Comparison of ENCODE assay signal across 8 cellular contexts in the genomic region with DNA sequence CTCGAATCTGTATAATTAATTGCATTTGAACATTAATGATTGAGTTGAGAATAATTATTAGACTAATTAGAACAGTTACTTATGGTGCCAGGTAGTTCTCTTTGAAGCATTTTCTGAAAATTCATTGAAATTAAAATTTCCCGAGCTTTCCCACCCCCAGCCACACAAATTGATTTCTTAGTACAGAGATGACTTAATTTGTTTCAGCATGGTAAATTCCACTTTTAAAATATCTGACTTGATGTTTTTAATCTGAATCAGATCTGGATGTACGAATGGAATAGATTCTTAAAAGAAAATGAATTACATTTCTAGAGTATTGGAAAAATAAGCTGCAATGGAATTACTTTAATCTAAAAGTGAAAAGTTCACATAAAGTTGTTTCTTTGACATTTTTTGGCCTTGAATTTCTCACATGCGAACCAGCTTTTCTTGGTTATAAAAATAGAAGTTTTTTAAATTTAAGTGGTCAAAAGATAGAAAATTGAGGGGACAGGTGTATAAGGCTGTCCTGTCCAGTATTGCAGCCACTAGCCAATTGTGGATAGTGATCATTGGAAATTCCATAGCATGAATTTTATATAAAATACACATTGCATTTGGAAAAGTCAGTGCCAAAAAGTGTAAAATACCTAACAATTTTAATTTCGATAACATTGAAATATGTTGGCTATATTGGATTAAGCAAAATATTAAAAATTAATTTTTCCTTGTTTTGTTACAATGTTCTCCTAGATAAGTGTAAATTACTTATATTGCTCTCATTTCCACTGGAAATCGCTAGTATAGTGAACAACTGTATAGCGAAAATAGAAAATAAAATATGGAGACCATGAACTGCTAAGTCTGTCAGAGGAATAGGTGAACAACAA.
DNase-seq lines count a peak whose midpoint lies in the region; TF ChIP-seq lines count a peak whose summit lies in the region.

No MANE protein-coding gene starts in this region.

- H3K9me3 ChIP-seq in HUES6 (ENCODE audit: control insufficient read depth, insufficient read depth, low read depth, low read length), result no peaks in the 10 kb centered on the region
- H3K9me3 ChIP-seq in muscle layer of colon (ENCODE audit: low read length), result no peaks in the 10 kb centered on the region

- intact Hi-C loops in MCF 10A (cut with micrococcal nuclease), result loop anchor here (2.0 kb wide), 1 partner anchor 83 kb away; a partner anchor contains a TSS

- no peaks in the 10 kb centered on the region for H3K9me3 Mint-ChIP-seq in MCF 10A (ENCODE audit: unreplicated experiment)

- H3K36me3 ChIP-seq in HUES6 (ENCODE audit: control insufficient read depth, insufficient read depth, low read length) (no peaks in the 10 kb centered on the region), muscle layer of colon (ENCODE audit: insufficient read depth, low read length) (no peaks in the 10 kb centered on the region)

- H3K4me3 Mint-ChIP-seq in MCF 10A (ENCODE audit: unreplicated experiment), result peak overlapping the region; percentile 86

- H3K9ac ChIP-seq in HUES6 (ENCODE audit: low read length), result peak overlapping the region; percentile 96
- H3K9ac ChIP-seq in muscle layer of colon (ENCODE audit: low read length), result no peak overlapping the region

- H3K4me1 Mint-ChIP-seq in MCF 10A (ENCODE audit: insufficient read depth, unreplicated experiment), result peaks cover 20% of the 10 kb centered on the region

- peak overlapping the region; percentile 86 for H3K27ac ChIP-seq in HUES6 (ENCODE audit: low read depth, low read length)
- H3K27ac ChIP-seq in muscle layer of colon (ENCODE audit: low read depth, low read length), result peak overlapping the region; percentile 79

- H3K4me1 ChIP-seq in HUES6 (ENCODE audit: control insufficient read depth, insufficient read depth, low read length) (peaks cover 16% of the 10 kb centered on the region; the same call in 1 of the 2 replicates), muscle layer of colon (ENCODE audit: insufficient read depth, low read length) (peaks cover 12% of the 10 kb centered on the region)

- no peaks in the 10 kb centered on the region for H3K27me3 Mint-ChIP-seq in MCF 10A (ENCODE audit: insufficient read depth, unreplicated experiment)

- CTCF ChIA-PET in AG04449 (lab: Yijun Ruan, JAX), result interaction anchor here (0.8 to 7.2 kb wide), 10 partner anchors 10 to 621 kb away, joined by 3 to 96 read pairs (median 5); a partner anchor contains a TSS
- CTCF ChIA-PET in MCF 10A (lab: Yijun Ruan, JAX), result interaction anchor here (0.5 to 3.2 kb wide), 9 partner anchors 25 to 1651 kb away, joined by 3 to 10 read pairs (median 3); a partner anchor contains a TSS

- H3K27ac Mint-ChIP-seq in MCF 10A (ENCODE audit: low read depth, unreplicated experiment), result peak overlapping the region; percentile 94

- DNase-seq in AG04449 (ENCODE audit: low read depth, low spot score) (no peak), MCF 10A (ENCODE audit: unreplicated experiment) (no peak), ureter (ENCODE audit: low spot score) (no peak), NCI-H1436 (lab: John Stamatoyannopoulos, UW) (no peak), GM20000 (ENCODE audit: low spot score) (no peak), Kasumi-1 (lab: John Stamatoyannopoulos, UW) (no peak)

- H3K4me3 ChIP-seq in AG04449 (ENCODE audit: low read depth, low read length), result peak overlapping the region; percentile 59
- H3K4me3 ChIP-seq in HUES6 (ENCODE audit: low read depth, low read length), result peak overlapping the region; percentile 76
- peak overlapping the region; percentile 39 to 75 for H3K4me3 ChIP-seq in muscle layer of colon (ENCODE audit: low read depth in 1 of 2, low read length in 2 of 2)

- BruUV-seq in MCF 10A (replicated peaks; lab: Mats Ljungman, UMichigan), result no TSS peak

- H3K27me3 ChIP-seq in HUES6 (ENCODE audit: control insufficient read depth, insufficient read depth, low read length) (no peaks in the 10 kb centered on the region), muscle layer of colon (ENCODE audit: control insufficient read depth in 1 of 2, insufficient read depth in 2 of 2, low read length in 2 of 2) (peaks cover 10 to 19% of the 10 kb centered on the region in 2 donors)

- peaks cover 13% of the 10 kb centered on the region for H3K36me3 Mint-ChIP-seq in MCF 10A (ENCODE audit: insufficient read depth, unreplicated experiment)

- no peak for TF ChIP-seq CTCF in AG04449 (IDR thresholded peaks at IDR 0.05; ENCODE audit: insufficient read depth, low read length, missing control alignments)
- TF ChIP-seq CTCF in MCF 10A (IDR thresholded peaks at IDR 0.05; ENCODE audit: unreplicated experiment), result no peak
- TF ChIP-seq CTCF in GM20000 (IDR thresholded peaks at IDR 0.05; ENCODE audit: extremely low read depth, missing control alignments), result no peak

- POLR2A ChIA-PET in AG04449 (lab: Yijun Ruan, JAX), result interaction anchor here (0.6 to 7.4 kb wide), 23 partner anchors 9 to 1789 kb away, joined by 3 to 107 read pairs (median 6); a partner anchor contains a TSS
- POLR2A ChIA-PET in MCF 10A (lab: Yijun Ruan, JAX), result interaction anchor here (0.6 to 10.8 kb wide), 55 partner anchors 10 to 1793 kb away, joined by 3 to 690 read pairs (median 6); a partner anchor contains a TSS
